ENCODE assay signal across 1 cellular context in genomic region chr1:53061123-53061858, GRCh38.
TF ChIP-seq lines count a peak whose summit lies in the region.

No MANE protein-coding gene starts in this region.

TF ChIP-seq in HepG2, 621 proteins besides CTCF, POLR2A, EP300 and RAD21 (continued from another document):
- no peak for TF ChIP-seq ZBTB10 (CRISPR knock-in tag; IDR thresholded peaks at IDR 0.05; ENCODE audit: borderline replicate concordance)
- TF ChIP-seq GTF3A (CRISPR knock-in tag; conservative IDR thresholded peaks at IDR 0.05), result no peak
- no peak for TF ChIP-seq HMG20A (CRISPR knock-in tag; IDR thresholded peaks at IDR 0.05; ENCODE audit: borderline replicate concordance)
- no peak for TF ChIP-seq FLYWCH1 (CRISPR knock-in tag; IDR thresholded peaks at IDR 0.05)
- no peak for TF ChIP-seq NCOA5 (CRISPR knock-in tag; IDR thresholded peaks at IDR 0.05)
- 0 out of 2 replicates have a peak, but pooled peaks have one; percentile 3 for TF ChIP-seq KDM2A (CRISPR knock-in tag; IDR thresholded peaks at IDR 0.05; ENCODE audit: borderline replicate concordance, low read depth)
